In genomic region chr13:44622259-44622658, GRCh38 we compare ENCODE assay signal across 1 cellular context.
TF ChIP-seq lines count a peak whose summit lies in the region.

No MANE protein-coding gene starts in this region.

TF ChIP-seq in HCT116, 20 proteins besides CTCF, POLR2A, EP300 and RAD21:
- TF ChIP-seq ZNF274 (IDR thresholded peaks at IDR 0.05; ENCODE audit: low read depth, low read length), result no peak
- TF ChIP-seq CBX3 (IDR thresholded peaks at IDR 0.05; ENCODE audit: low read depth), result no peak
- no peak for TF ChIP-seq TCF7L2 (IDR thresholded peaks at IDR 0.05; ENCODE audit: borderline replicate concordance, extremely low read depth, insufficient read depth, insufficient read length)
- TF ChIP-seq ELF1 (IDR thresholded peaks at IDR 0.05; ENCODE audit: borderline replicate concordance, low read depth), result no peak
